Comparison of ENCODE assay signal across 11 cellular contexts in genomic region chr17:14407541-14407940, GRCh38.
"Had no signal": no experiment of that assay in that cellular context is flagged by ENCODE, and none has a peak within 500 bp of the region (broad histone marks: within the 10 kb centered on the region; RNA-seq: fewer than 3 reads in every experiment).

No MANE protein-coding gene starts in this region.

- H3K4me3 ChIP-seq: GM23248, GM23338, HAP-1 had no signal

- H2AFZ ChIP-seq: GM23248, GM23338 had no signal

- H3K9ac ChIP-seq: GM23248 had no signal

- H3K36me3 ChIP-seq: HAP-1 had no signal

- DNase-seq: GM23248, GOT3, H7, H9, HCEC 1CT, HFFc6 had no signal

- H3K4me2 ChIP-seq: GM23338 had no signal

- FAIRE-seq: H1, H54 had no signal

- H3K4me1 ChIP-seq: HAP-1 had no signal

- H3K27ac ChIP-seq: GM23248 had no signal

- ATAC-seq: GM23338, HCT116 had no signal
